ENCODE assay signal across 17 cellular contexts in the genomic region with DNA sequence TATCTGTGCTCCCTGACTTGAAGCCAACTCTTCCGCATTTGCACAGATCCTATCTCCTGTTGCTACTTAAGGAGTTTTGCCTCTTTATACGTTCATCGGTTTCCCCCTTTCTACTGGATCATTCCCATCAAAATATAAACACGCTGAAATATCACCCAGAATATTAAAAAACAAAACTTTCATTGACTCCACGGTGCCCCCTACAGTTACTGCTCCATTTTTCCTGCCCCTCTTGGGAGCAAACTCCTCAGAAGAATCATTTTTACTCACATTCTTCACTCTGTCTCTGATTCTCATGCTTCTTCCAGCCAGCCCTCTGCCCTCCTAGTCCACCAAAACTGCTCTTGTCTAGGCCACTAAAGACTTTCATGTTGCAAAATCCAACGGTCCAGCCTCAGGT.
DNase-seq lines count a peak whose midpoint lies in the region; ATAC-seq and TF ChIP-seq lines count a peak whose summit lies in the region.
"Had no signal": no experiment of that assay in that cellular context is flagged by ENCODE, and none has a peak within 500 bp of the region (broad histone marks: within the 10 kb centered on the region; RNA-seq: fewer than 3 reads in every experiment).

No MANE protein-coding gene starts in this region.

- 0 out of 2 replicates have a peak, but pooled peaks have one; percentile 10 for TF ChIP-seq CTCF in BJ (IDR thresholded peaks at IDR 0.05; ENCODE audit: insufficient read depth, low read depth, low read length)
- peak; percentile 52 to 60 for TF ChIP-seq CTCF in GM23338 (conservative IDR thresholded peaks at IDR 0.05; ENCODE audit: low read depth in 2 of 2)
- TF ChIP-seq CTCF in brain microvascular endothelial cell (IDR thresholded peaks at IDR 0.05; ENCODE audit: low read depth, low read length, missing control alignments), result peak; percentile 55
- TF ChIP-seq CTCF in right lobe of liver (IDR thresholded peaks at IDR 0.05), result no peak

- DNase-seq in BJ (ENCODE audit: low read depth), result no peak
- no peak for DNase-seq in GM23338 (ENCODE audit: low spot score)
- no peak for DNase-seq in brain microvascular endothelial cell
- no peak for DNase-seq in naive thymus-derived CD8-positive, alpha-beta T cell
- no peak for DNase-seq in foreskin melanocyte
- no peak for DNase-seq in nucleus accumbens (lab: John Stamatoyannopoulos, UW)
- DNase-seq in right lobe of liver, result no peak
- DNase-seq: activated T-cell treated with anti-CD3 and anti-CD28 coated beads for 4 hours, amygdala, dorsolateral prefrontal cortex, kidney, NCI-H446, sigmoid colon, SW 1271 had no signal

- H3K27ac ChIP-seq in GM23338 (ENCODE audit: low read depth) (no peak overlapping the region), brain microvascular endothelial cell (no peak overlapping the region), right lobe of liver (no peak overlapping the region)
- H3K27ac ChIP-seq: dorsolateral prefrontal cortex, sigmoid colon had no signal

- H3K27me3 ChIP-seq in BJ (ENCODE audit: control insufficient read depth, insufficient read depth, low read length) (no peaks in the 10 kb centered on the region), GM23338 (ENCODE audit: insufficient read depth) (no peaks in the 10 kb centered on the region), brain microvascular endothelial cell (replicated peaks) (no peaks in the 10 kb centered on the region), right lobe of liver (no peaks in the 10 kb centered on the region)
- H3K27me3 ChIP-seq: sigmoid colon had no signal

- no peaks in the 10 kb centered on the region for H3K9me3 ChIP-seq in right lobe of liver
- H3K9me3 ChIP-seq: sigmoid colon had no signal

- H3F3A ChIP-seq in GM23338 (replicated peaks; ENCODE audit: low read depth), result no peaks in the 10 kb centered on the region

- no peaks in the 10 kb centered on the region for H4K20me1 ChIP-seq in GM23338 (replicated peaks; ENCODE audit: insufficient read depth)

- ATAC-seq in GM23338 (no peak), HG02870 (IDR thresholded peaks at IDR 0.05; ENCODE audit: unreplicated experiment) (no peak), right lobe of liver (no peak)
- ATAC-seq in naive thymus-derived CD8-positive, alpha-beta T cell, result no peak
- ATAC-seq: activated CD4-positive, CD25-positive, alpha-beta regulatory T cell treated with anti-CD3 and anti-CD28 coated beads, Interleukin-2, amount 50 U/mL, for 24 hours had no signal

- no peak overlapping the region for H3K4me2 ChIP-seq in GM23338

- H3K4me1 ChIP-seq in GM23338 (ENCODE audit: insufficient read depth), result 0 out of 2 replicates have a peak, but pooled peaks cover 6% of the 10 kb centered on the region
- no peaks in the 10 kb centered on the region for H3K4me1 ChIP-seq in right lobe of liver

- in situ Hi-C loops in brain microvascular endothelial cell (cut with HindIII; ENCODE audit: low pct_ligation_motif_present, low sequenced_read_pairs), result no loop called here

- intact Hi-C loops in right lobe of liver (cut with DNase I), result no loop called here

- 59% methylated on average over 6 of the region's 6 CpGs for WGBS in right lobe of liver (ENCODE audit: insufficient coverage, low coverage, low lambda C conversion rate, missing lambda C conversion rate)

- no peak for TF ChIP-seq POLR2A in right lobe of liver (IDR thresholded peaks at IDR 0.05)

- POLR2A ChIA-PET in BJ (lab: Charles Lee), result no interaction called here
- POLR2A ChIA-PET in naive thymus-derived CD8-positive, alpha-beta T cell (lab: Charles Lee), result no interaction called here

- H3K4me3 ChIP-seq in BJ (ENCODE audit: low read depth, low read length) (no peak overlapping the region), GM23338 (no peak overlapping the region), brain microvascular endothelial cell (ENCODE audit: low read depth, low read length) (no peak overlapping the region), right lobe of liver (no peak overlapping the region)
- H3K4me3 ChIP-seq: dorsolateral prefrontal cortex, sigmoid colon had no signal

- peaks cover 6% of the 10 kb centered on the region for H3K27me3 Mint-ChIP-seq in GM23338 (ENCODE audit: insufficient read depth, low read depth, poor library complexity)
- no peaks in the 10 kb centered on the region for H3K27me3 Mint-ChIP-seq in naive thymus-derived CD8-positive, alpha-beta T cell
- H3K27me3 Mint-ChIP-seq: stimulated activated naive CD8-positive, alpha-beta T cell treated with anti-CD3 and anti-CD28 coated beads, Interleukin-15, Interleukin-2, amounts not matched to agents 100 ng/mL and 50 ng/mL, for 24 hours had no signal

- CTCF ChIA-PET in BJ (lab: Yijun Ruan, JAX), result interaction anchor here (0.8 to 1.3 kb wide), 2 partner anchors 45 to 50 kb away, joined by 3 read pairs; no protein-coding TSS in a partner anchor

- H3K4me3 Mint-ChIP-seq in GM23338, result no peak overlapping the region
- H3K4me3 Mint-ChIP-seq in naive thymus-derived CD8-positive, alpha-beta T cell, result peak overlapping the region in 4 of 10 donors; percentile 8 to 47 (median 26)
- H3K4me3 Mint-ChIP-seq: stimulated activated naive CD8-positive, alpha-beta T cell treated with anti-CD3 and anti-CD28 coated beads, Interleukin-15, Interleukin-2, amounts not matched to agents 100 ng/mL and 50 ng/mL, for 24 hours had no signal

- 0 out of 2 replicates have a peak, but pooled peaks cover 6% of the 10 kb centered on the region for H3K9me2 ChIP-seq in GM23338 (ENCODE audit: insufficient read depth)

- H3K36me3 Mint-ChIP-seq in GM23338 (ENCODE audit: low read depth), result no peaks in the 10 kb centered on the region; the same call in 2 of the 3 replicates
- no peaks in the 10 kb centered on the region for H3K36me3 Mint-ChIP-seq in naive thymus-derived CD8-positive, alpha-beta T cell

- peaks cover 13% of the 10 kb centered on the region for H3K4me1 Mint-ChIP-seq in GM23338
- H3K4me1 Mint-ChIP-seq in naive thymus-derived CD8-positive, alpha-beta T cell, result peaks cover 34 to 55% (median 51%) of the 10 kb centered on the region in 4 donors

- H3K79me2 ChIP-seq in GM23338 (replicated peaks; ENCODE audit: insufficient read depth), result no peaks in the 10 kb centered on the region

- H3K36me3 ChIP-seq in BJ (ENCODE audit: control insufficient read depth, insufficient read depth, low read length) (peaks cover 11% of the 10 kb centered on the region), GM23338 (ENCODE audit: insufficient read depth) (no peaks in the 10 kb centered on the region), brain microvascular endothelial cell (replicated peaks) (peaks cover 56% of the 10 kb centered on the region), right lobe of liver (no peaks in the 10 kb centered on the region)

- H2AFZ ChIP-seq in GM23338, result peak overlapping the region; percentile 53; the same call in 1 of the 2 replicates

- H3K9me3 Mint-ChIP-seq in GM23338, result peaks cover 8% of the 10 kb centered on the region; the same call in 2 of the 3 replicates
- no peaks in the 10 kb centered on the region for H3K9me3 Mint-ChIP-seq in naive thymus-derived CD8-positive, alpha-beta T cell
- H3K9me3 Mint-ChIP-seq: stimulated activated naive CD8-positive, alpha-beta T cell treated with anti-CD3 and anti-CD28 coated beads, Interleukin-15, Interleukin-2, amounts not matched to agents 100 ng/mL and 50 ng/mL, for 24 hours had no signal

- no peak overlapping the region for H3K27ac Mint-ChIP-seq in GM23338
- peak overlapping the region in 6 of 10 donors; percentile 6 to 57 (median 29) for H3K27ac Mint-ChIP-seq in naive thymus-derived CD8-positive, alpha-beta T cell
- H3K27ac Mint-ChIP-seq: stimulated activated naive CD8-positive, alpha-beta T cell treated with anti-CD3 and anti-CD28 coated beads, Interleukin-15, Interleukin-2, amounts not matched to agents 100 ng/mL and 50 ng/mL, for 24 hours had no signal

TF ChIP-seq in GM23338, 12 proteins besides CTCF, POLR2A, EP300 and RAD21 (continues in another document):
- TF ChIP-seq EZH2phosphoT487 (IDR thresholded peaks at IDR 0.05; ENCODE audit: unreplicated experiment), result no peak
- no peak for TF ChIP-seq CREB1 (CRISPR knock-in tag; IDR thresholded peaks at IDR 0.05; ENCODE audit: low read depth)

Comparison
In these comparisons a context has a peak if more than half of its experiments do, and no peak if none do; other contexts are left out.
1. CTCF ChIP-seq: peak in BJ (single experiment), GM23338 (2 of 2) and brain microvascular endothelial cell (single experiment); none in right lobe of liver (0 of 4).